Comparison of ENCODE assay signal across 16 cellular contexts in the genomic region with DNA sequence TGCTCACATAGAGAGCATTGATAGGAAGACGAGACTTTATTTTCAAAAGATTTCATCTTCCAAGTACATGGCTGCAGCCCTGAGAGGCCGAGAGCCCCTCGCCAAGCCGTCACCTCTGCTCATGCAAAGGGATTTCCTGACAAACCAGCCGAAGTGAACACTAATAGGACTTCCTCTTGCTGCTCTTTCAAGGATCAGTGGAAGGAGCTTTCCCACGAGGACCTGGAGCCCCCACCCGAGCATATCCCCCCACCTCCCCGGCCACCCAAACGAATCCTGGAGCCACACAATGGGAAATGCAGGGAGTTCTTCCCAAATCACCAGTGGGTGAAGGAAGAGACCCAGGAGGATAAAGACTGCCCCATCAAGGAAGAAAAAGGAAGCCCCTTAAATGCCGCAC.
DNase-seq lines count a peak whose midpoint lies in the region; ATAC-seq, FAIRE-seq and TF ChIP-seq lines count a peak whose summit lies in the region.
"Had no signal": no experiment of that assay in that cellular context is flagged by ENCODE, and none has a peak within 500 bp of the region (broad histone marks: within the 10 kb centered on the region; RNA-seq: fewer than 3 reads in every experiment).

No MANE protein-coding gene starts in this region.

- no TSS peak for BruUV-seq in GM12878 (replicated peaks; lab: Mats Ljungman, UMichigan)
- no TSS peak for BruUV-seq in PC-9 (replicated peaks; lab: Mats Ljungman, UMichigan)

- no peaks in the 10 kb centered on the region for H3K9me2 ChIP-seq in PC-9 (ENCODE audit: insufficient read depth)

- intact Hi-C loops in cardiac septum (cut with DNase I) (loop anchor here (5.0 to 10.0 kb wide), 2 partner anchors 177 to 265 kb away; no protein-coding TSS in a partner anchor), heart right ventricle (cut with DNase I) (loop anchor here in 9 of 10 donors (2.0 to 10.0 kb wide), 11 partner anchors 67 to 397 kb away; a partner anchor contains a TSS), GM12878 (cut with micrococcal nuclease; ENCODE audit: unreplicated experiment) (no loop called here), PC-9 (cut with micrococcal nuclease; ENCODE audit: unreplicated experiment) (no loop called here)

- no peak overlapping the region for H3K4me3 ChIP-seq in heart right ventricle
- no peak overlapping the region for H3K4me3 ChIP-seq in GM12878
- no peak overlapping the region for H3K4me3 ChIP-seq in PC-9
- H3K4me3 ChIP-seq: A549 had no signal

- H3K36me3 ChIP-seq in heart right ventricle (peaks cover 0 to 100% (median 45%) of the 10 kb centered on the region in 9 donors), GM12878 (ENCODE audit: control insufficient read depth in 2 of 2, insufficient read depth in 2 of 2, low read length in 1 of 2) (peaks cover 45 to 60% of the 10 kb centered on the region in 2 experiments), PC-9 (ENCODE audit: low read depth) (peaks cover 20% of the 10 kb centered on the region)

- H3K4me1 ChIP-seq in heart right ventricle (peaks cover 0 to 34% (median 15%) of the 10 kb centered on the region in 9 donors), GM12878 (ENCODE audit: control insufficient read depth, insufficient read depth, low read length) (no peaks in the 10 kb centered on the region), PC-9 (replicated peaks; ENCODE audit: insufficient read depth) (no peaks in the 10 kb centered on the region)
- H3K4me1 ChIP-seq: A549 had no signal

- H3K4me2 ChIP-seq in GM12878 (ENCODE audit: control insufficient read depth, insufficient read depth): no peak overlapping the region
- no peak overlapping the region for H3K4me2 ChIP-seq in PC-9
- H3K4me2 ChIP-seq: A549 had no signal

- H2AFZ ChIP-seq in GM12878 (ENCODE audit: control insufficient read depth, low read depth, low read length) (no peak overlapping the region), PC-9 (no peak overlapping the region)

- H3K4me3 Mint-ChIP-seq in progenitor cell of endocrine pancreas (ENCODE audit: low read depth): no peak overlapping the region

- no peak for TF ChIP-seq EP300 in GM12878 (IDR thresholded peaks at IDR 0.05; ENCODE audit: borderline replicate concordance in 1 of 2, control insufficient read depth in 1 of 2, low read depth in 2 of 2, low read length in 2 of 2)

- peak overlapping the region; percentile 59 for H3K27ac Mint-ChIP-seq in progenitor cell of endocrine pancreas

- H3K36me3 Mint-ChIP-seq in progenitor cell of endocrine pancreas (ENCODE audit: insufficient read depth): peaks cover 23% of the 10 kb centered on the region

- no peak for FAIRE-seq in GM12878 (lab: Jason Lieb, UNC)
- FAIRE-seq: A549 had no signal

- no peaks in the 10 kb centered on the region for H3K4me1 Mint-ChIP-seq in progenitor cell of endocrine pancreas (ENCODE audit: low read depth)

- RAD21 ChIA-PET in GM12878 (lab: Charles Lee; ENCODE audit: unreplicated experiment): interaction anchor here (0.7 to 1.7 kb wide), 4 partner anchors 68 to 116 kb away, joined by 3 to 5 read pairs (median 4); no protein-coding TSS in a partner anchor

- SMC1A ChIA-PET in GM12878 (lab: Charles Lee; ENCODE audit: uncharacterized antibody, unreplicated experiment): interaction anchor here (0.8 to 73.1 kb wide), 2 partner anchors 8 to 71 kb away, joined by 3 to 2799 read pairs; a partner anchor contains a TSS

- H3K9me3 ChIP-seq in heart right ventricle (no peaks in the 10 kb centered on the region), GM12878 (replicated peaks; ENCODE audit: control insufficient read depth, insufficient read depth, low read length) (no peaks in the 10 kb centered on the region), PC-9 (ENCODE audit: insufficient read depth, low read depth) (no peaks in the 10 kb centered on the region)
- H3K9me3 ChIP-seq: A549 had no signal

- no peak for TF ChIP-seq POLR2A in GM12878 (IDR thresholded peaks at IDR 0.05; ENCODE audit: low read depth, low read length)

- no peaks in the 10 kb centered on the region for H3K27me3 Mint-ChIP-seq in progenitor cell of endocrine pancreas

- no peak overlapping the region for H3K9ac ChIP-seq in GM12878 (ENCODE audit: control insufficient read depth, insufficient read depth, low read length)

- CTCF ChIA-PET in GM12878 (lab: Yijun Ruan, JAX) (interaction anchor here (0.6 to 11.4 kb wide), 14 partner anchors 13 to 391 kb away, joined by 3 to 240 read pairs (median 4); no protein-coding TSS in a partner anchor), PC-9 (lab: Charles Lee) (interaction anchor here (0.8 kb wide), 1 partner anchor 392 kb away, joined by 8 read pairs; no protein-coding TSS in a partner anchor)

- H4K20me1 ChIP-seq in GM12878 (ENCODE audit: control insufficient read depth, insufficient read depth) (no peaks in the 10 kb centered on the region), PC-9 (ENCODE audit: insufficient read depth) (no peaks in the 10 kb centered on the region)

- H3K79me2 ChIP-seq in GM12878 (ENCODE audit: control insufficient read depth, insufficient read depth, low read length) (no peaks in the 10 kb centered on the region; the same call in 1 of the 2 replicates), PC-9 (ENCODE audit: low read depth) (no peaks in the 10 kb centered on the region)

- POLR2A ChIA-PET in GM12878 (lab: Charles Lee) (no interaction called here), PC-9 (lab: Charles Lee; ENCODE audit: unreplicated experiment) (no interaction called here)

- in situ Hi-C loops in GM12878 (cut with MboI): loop anchor here (5.0 kb wide), 1 partner anchor 107 kb away; no protein-coding TSS in a partner anchor

- TF ChIP-seq RAD21 in GM12878 (IDR thresholded peaks at IDR 0.05; ENCODE audit: insufficient read depth, low read depth, low read length): no peak

- no peaks in the 10 kb centered on the region for H3K27me3 ChIP-seq in heart right ventricle
- no peaks in the 10 kb centered on the region for H3K27me3 ChIP-seq in GM12878 (replicated peaks in 1 of 2; ENCODE audit: control insufficient read depth in 2 of 2, insufficient read depth in 2 of 2, low read length in 1 of 2)
- no peaks in the 10 kb centered on the region for H3K27me3 ChIP-seq in PC-9 (ENCODE audit: insufficient read depth, low read depth)

- peaks cover 13% of the 10 kb centered on the region; the same call in 1 of the 2 replicates for H3F3A ChIP-seq in PC-9 (ENCODE audit: insufficient read depth, low read depth)

- H3K9me3 Mint-ChIP-seq in progenitor cell of endocrine pancreas (ENCODE audit: low read depth): no peaks in the 10 kb centered on the region

- ATAC-seq in heart right ventricle: no peak
- no peak for ATAC-seq in GM12878
- no peak for ATAC-seq in HG03521 (IDR thresholded peaks at IDR 0.05; ENCODE audit: unreplicated experiment)

- H3K27ac ChIP-seq in heart right ventricle (no peak overlapping the region), GM12878 (ENCODE audit: control insufficient read depth, insufficient read depth) (no peak overlapping the region), PC-9 (no peak overlapping the region)
- H3K27ac ChIP-seq: C4-2B had no signal

- DNase-seq in cardiac septum (ENCODE audit: low spot score) (peak; percentile 31), heart right ventricle (no peak), GM12878 (ENCODE audit: low read depth, low spot score) (no peak), progenitor cell of endocrine pancreas (ENCODE audit: low spot score, unreplicated experiment) (no peak), AG20443 (ENCODE audit: low spot score) (no peak), NCI-H187 treated with DMSO at 0.1 percent for 48 hours (lab: John Stamatoyannopoulos, UW) (no peak), PC-9 (no peak)
- DNase-seq: DMS 273 treated with DMSO at 0.1 percent for 48 hours, GDM1, GOT3, KG1, NCI-H1417 treated with DMSO at 0.1 percent for 48 hours, NCI-H2029 had no signal

- TF ChIP-seq CTCF in heart right ventricle (IDR thresholded peaks at IDR 0.05): no peak
- no peak for TF ChIP-seq CTCF in GM12878 (IDR thresholded peaks at IDR 0.05 in 2 of 3, conservative IDR thresholded peaks at IDR 0.05 in 1 of 3; ENCODE audit: control insufficient read depth in 2 of 3, extremely low read depth in 1 of 3, insufficient read depth in 1 of 3, low read depth in 3 of 3, low read length in 3 of 3)
- TF ChIP-seq CTCF in progenitor cell of endocrine pancreas (IDR thresholded peaks at IDR 0.05; ENCODE audit: unreplicated experiment): no peak
- TF ChIP-seq CTCF in PC-9 (conservative IDR thresholded peaks at IDR 0.05): no peak

- WGBS in heart right ventricle, 2 donors: 82 to 84% methylated on average over 10 of the region's 10 CpGs
- 81% methylated on average over 10 of the region's 10 CpGs for WGBS in GM12878 (ENCODE audit: insufficient coverage, insufficient replicate concordance, low lambda C conversion rate, missing lambda C conversion rate)

TF ChIP-seq in GM12878, 131 proteins besides CTCF, POLR2A, EP300 and RAD21:
- TF ChIP-seq ASH2L (IDR thresholded peaks at IDR 0.05; ENCODE audit: borderline replicate concordance, low read depth) (no peak), NFXL1 (IDR thresholded peaks at IDR 0.05; ENCODE audit: borderline replicate concordance) (peak; percentile 31; the same call in 1 of the 2 replicates)

Comparison
In these comparisons a context has a peak if more than half of its experiments do, and no peak if none do; other contexts are left out.
1. intact Hi-C loops: an anchor here in cardiac septum (5.0 to 10.0 kb wide) and heart right ventricle (2.0 to 10.0 kb wide); none called in GM12878 and PC-9.